20 cellular contexts compared by ENCODE assay signal in genomic region chr1:53591924-53592323, GRCh38.
A peak's percentile ranks its signal among the peaks of the same experiment; 100 is the strongest.
DNase-seq lines count a peak whose midpoint lies in the region; ATAC-seq and TF ChIP-seq lines count a peak whose summit lies in the region.
"Had no signal": no experiment of that assay in that cellular context is flagged by ENCODE, and none has a peak within 500 bp of the region (broad histone marks: within the 10 kb centered on the region; RNA-seq: fewer than 3 reads in every experiment).

No MANE protein-coding gene starts in this region.

- H3K9ac ChIP-seq in IMR-90 (ENCODE audit: low read depth, low read length) (no peak overlapping the region), endodermal cell (ENCODE audit: extremely low read depth, low read length, poor library complexity, severe bottlenecking) (no peak overlapping the region)
- H3K9ac ChIP-seq: GM23248 had no signal

- H3K56ac ChIP-seq in IMR-90 (ENCODE audit: extremely low read depth, insufficient read depth, low read length): no peak overlapping the region

- no peaks in the 10 kb centered on the region for H3K36me3 Mint-ChIP-seq in activated CD8-positive, alpha-beta memory T cell treated with anti-CD3 and anti-CD28 coated beads, Interleukin-2, amount 10 ng/mL, durations not matched to agents 7 days and 5 days
- no peaks in the 10 kb centered on the region for H3K36me3 Mint-ChIP-seq in endodermal cell (ENCODE audit: low read depth)

- POLR2A ChIA-PET in IMR-90 (lab: Charles Lee; ENCODE audit: unreplicated experiment): no interaction called here

- H3K27ac Mint-ChIP-seq in activated CD8-positive, alpha-beta memory T cell treated with anti-CD3 and anti-CD28 coated beads, Interleukin-2, amount 10 ng/mL, durations not matched to agents 7 days and 5 days: no peak overlapping the region
- no peak overlapping the region for H3K27ac Mint-ChIP-seq in endodermal cell
- H3K27ac Mint-ChIP-seq: B cell, HFFc6 had no signal

- no peak overlapping the region for H3K4me2 ChIP-seq in IMR-90 (ENCODE audit: low read depth, low read length)

- H3K27ac ChIP-seq in IMR-90 (ENCODE audit: insufficient read depth, low read length): no peak overlapping the region
- H3K27ac ChIP-seq in endodermal cell (ENCODE audit: low read depth, low read length): no peak overlapping the region
- H3K27ac ChIP-seq in sigmoid colon: no peak overlapping the region
- H3K27ac ChIP-seq: 22Rv1, GM23248 had no signal

- no peak overlapping the region for H3K4ac ChIP-seq in IMR-90 (ENCODE audit: low read depth, low read length)

- H3K9me3 ChIP-seq in IMR-90 (ENCODE audit: control insufficient read depth, insufficient read depth, low read length) (no peaks in the 10 kb centered on the region), endodermal cell (ENCODE audit: control insufficient read depth, low read length) (no peaks in the 10 kb centered on the region), sigmoid colon (no peaks in the 10 kb centered on the region)
- H3K9me3 ChIP-seq: HAP-1 had no signal

- no peak overlapping the region for H2BK20ac ChIP-seq in IMR-90 (ENCODE audit: low read depth, low read length)

- H3K4me3 Mint-ChIP-seq in activated CD8-positive, alpha-beta memory T cell treated with anti-CD3 and anti-CD28 coated beads, Interleukin-2, amount 10 ng/mL, durations not matched to agents 7 days and 5 days: no peak overlapping the region
- H3K4me3 Mint-ChIP-seq in endodermal cell: no peak overlapping the region
- H3K4me3 Mint-ChIP-seq: B cell, HFFc6 had no signal

- intact Hi-C loops in IMR-90 (cut with micrococcal nuclease): no loop called here
- intact Hi-C loops in sigmoid colon (cut with DNase I): no loop called here

- no peak for TF ChIP-seq EP300 in sigmoid colon (IDR thresholded peaks at IDR 0.05)

- peaks cover 9% of the 10 kb centered on the region; the same call in 1 of the 2 replicates for H3K36me3 ChIP-seq in IMR-90 (ENCODE audit: control insufficient read depth, insufficient read depth, low read length)
- H3K36me3 ChIP-seq in endodermal cell (ENCODE audit: control insufficient read depth, insufficient read depth, low read length): no peaks in the 10 kb centered on the region
- no peaks in the 10 kb centered on the region for H3K36me3 ChIP-seq in sigmoid colon
- H3K36me3 ChIP-seq: HAP-1 had no signal

- H3K79me1 ChIP-seq in IMR-90 (ENCODE audit: low read depth in 1 of 2, low read length in 2 of 2): no peaks in the 10 kb centered on the region

- H4K91ac ChIP-seq in IMR-90 (ENCODE audit: insufficient read depth, low read depth, low read length): no peak overlapping the region

- H3K27me3 Mint-ChIP-seq in activated CD8-positive, alpha-beta memory T cell treated with anti-CD3 and anti-CD28 coated beads, Interleukin-2, amount 10 ng/mL, durations not matched to agents 7 days and 5 days: no peaks in the 10 kb centered on the region
- H3K27me3 Mint-ChIP-seq in endodermal cell (ENCODE audit: insufficient read depth): no peaks in the 10 kb centered on the region
- H3K27me3 Mint-ChIP-seq: B cell had no signal

- H3K4me1 ChIP-seq in IMR-90 (ENCODE audit: control insufficient read depth, insufficient read depth, low read length) (peaks cover 5% of the 10 kb centered on the region; the same call in 1 of the 2 replicates), endodermal cell (ENCODE audit: control insufficient read depth, insufficient read depth, low read length) (no peaks in the 10 kb centered on the region), sigmoid colon (peaks cover 0 to 5% (median 0%) of the 10 kb centered on the region in 4 donors)

- H2BK120ac ChIP-seq in IMR-90 (ENCODE audit: low read depth, low read length): no peak overlapping the region

- peak; percentile 0 for DNase-seq in activated CD8-positive, alpha-beta memory T cell treated with anti-CD3 and anti-CD28 coated beads, Interleukin-2, amount 50 U/mL, for 4 hours
- DNase-seq in activated CD8-positive, alpha-beta memory T cell treated with anti-CD3 and anti-CD28 coated beads, Interleukin-2, amount 10 ng/mL, durations not matched to agents 7 days and 5 days: no peak
- DNase-seq in IMR-90: no peak
- DNase-seq in endodermal cell: peak; percentile 46
- peak; percentile 48 for DNase-seq in sigmoid colon
- no peak for DNase-seq in hepatic stellate cell (ENCODE audit: low spot score)
- DNase-seq in DMS53 treated with DMSO at 0.1 percent for 48 hours (lab: John Stamatoyannopoulos, UW; ENCODE audit: unreplicated experiment): no peak
- no peak for DNase-seq in DMS 273 (lab: John Stamatoyannopoulos, UW; ENCODE audit: unreplicated experiment)
- DNase-seq: DMS153, GM23248, NCI-H1092, NCI-H1417 treated with DMSO at 0.1 percent for 48 hours, NCI-H1694 treated with DMSO at 0.1 percent for 48 hours, NCI-H2081, NCI-H2171, SHP77 had no signal

- no CpG with 5 or more reads among the region's 4 CpGs for WGBS in IMR-90 (ENCODE audit: extremely low coverage in 2 of 2, insufficient read length in 1 of 2), 2 experiments
- 93 to 100% methylated on average over 2 to 4 of the region's 4 CpGs for WGBS in endodermal cell (ENCODE audit: insufficient coverage in 1 of 2, insufficient read length in 1 of 2), 2 experiments
- WGBS in sigmoid colon, 2 donors: 91 to 92% methylated on average over 4 of the region's 4 CpGs

- ATAC-seq in activated CD8-positive, alpha-beta memory T cell treated with anti-CD3 and anti-CD28 coated beads, Interleukin-2, amount 10 ng/mL, durations not matched to agents 7 days and 5 days: no peak
- no peak for ATAC-seq in IMR-90 (ENCODE audit: low read depth)

- H4K20me1 ChIP-seq in IMR-90 (ENCODE audit: insufficient read depth, low read length): peaks cover 9% of the 10 kb centered on the region

- TF ChIP-seq RAD21 in IMR-90 (IDR thresholded peaks at IDR 0.05; ENCODE audit: low read length): no peak

- no peak for TF ChIP-seq POLR2A in IMR-90 (IDR thresholded peaks at IDR 0.05; ENCODE audit: low read depth, low read length)
- TF ChIP-seq POLR2A in sigmoid colon (IDR thresholded peaks at IDR 0.05): no peak

- H2AK5ac ChIP-seq in IMR-90 (ENCODE audit: low read depth, low read length): no peak overlapping the region

- no TSS peak for BruUV-seq in IMR-90 (replicated peaks; lab: Mats Ljungman, UMichigan)

- TF ChIP-seq CTCF in IMR-90 (conservative IDR thresholded peaks at IDR 0.05; ENCODE audit: low read depth, low read length): no peak
- TF ChIP-seq CTCF in endodermal cell (conservative IDR thresholded peaks at IDR 0.05): no peak
- TF ChIP-seq CTCF in sigmoid colon (IDR thresholded peaks at IDR 0.05): no peak

- no peak overlapping the region for H3K18ac ChIP-seq in IMR-90 (ENCODE audit: low read depth, low read length)

- H3K9me1 ChIP-seq in IMR-90 (ENCODE audit: insufficient read depth, low read length): 0 out of 2 replicates have a peak, but pooled peaks cover 4% of the 10 kb centered on the region

- in situ Hi-C loops in IMR-90 (cut with MboI; ENCODE audit: low sequenced_read_pairs): no loop called here

- CTCF ChIA-PET in activated CD8-positive, alpha-beta memory T cell treated with anti-CD3 and anti-CD28 coated beads, Interleukin-2, amount 10 ng/mL, durations not matched to agents 7 days and 5 days (lab: Charles Lee): no interaction called here
- CTCF ChIA-PET in IMR-90 (lab: Yijun Ruan, JAX): interaction anchor here (1.0 kb wide), 1 partner anchor 12 kb away, joined by 3 read pairs; no protein-coding TSS in a partner anchor

- H3K27me3 ChIP-seq in IMR-90 (ENCODE audit: control insufficient read depth, insufficient read depth, low read length) (no peaks in the 10 kb centered on the region; the same call in 1 of the 2 replicates), endodermal cell (ENCODE audit: control insufficient read depth, insufficient read depth, low read length, poor library complexity, severe bottlenecking) (no peaks in the 10 kb centered on the region), sigmoid colon (peaks cover 0 to 6% (median 5%) of the 10 kb centered on the region in 3 donors)

- dilution Hi-C loops in IMR-90 (cut with HindIII; ENCODE audit: low sequenced_read_pairs, unreplicated experiment): no loop called here

- H2AFZ ChIP-seq in IMR-90 (replicated peaks; ENCODE audit: low read length, poor library complexity): peak overlapping the region; percentile 21
- H2AFZ ChIP-seq: GM23248 had no signal

- H3K4me3 ChIP-seq in IMR-90 (ENCODE audit: insufficient read depth, low read depth, low read length) (no peak overlapping the region), endodermal cell (ENCODE audit: low read length) (no peak overlapping the region), sigmoid colon (no peak overlapping the region)
- H3K4me3 ChIP-seq: GM23248, HAP-1 had no signal

- H3K14ac ChIP-seq in IMR-90 (replicated peaks; ENCODE audit: low read depth, low read length): no peak overlapping the region

- H4K5ac ChIP-seq in IMR-90 (ENCODE audit: low read depth, low read length): no peak overlapping the region

- H4K8ac ChIP-seq in IMR-90 (ENCODE audit: low read depth in 2 of 2, low read length in 2 of 2): no peak overlapping the region

- H3K23ac ChIP-seq in IMR-90 (ENCODE audit: low read depth, low read length): no peak overlapping the region

- H3K9me3 Mint-ChIP-seq in activated CD8-positive, alpha-beta memory T cell treated with anti-CD3 and anti-CD28 coated beads, Interleukin-2, amount 10 ng/mL, durations not matched to agents 7 days and 5 days (ENCODE audit: low read depth): no peaks in the 10 kb centered on the region
- H3K9me3 Mint-ChIP-seq in endodermal cell: no peaks in the 10 kb centered on the region
- H3K9me3 Mint-ChIP-seq: HFFc6 had no signal

- H2BK15ac ChIP-seq in IMR-90 (ENCODE audit: low read depth, low read length): no peak overlapping the region

- no peak overlapping the region for H2AK9ac ChIP-seq in IMR-90 (replicated peaks; ENCODE audit: low read depth, low read length, poor library complexity)

- H3K4me1 Mint-ChIP-seq in activated CD8-positive, alpha-beta memory T cell treated with anti-CD3 and anti-CD28 coated beads, Interleukin-2, amount 10 ng/mL, durations not matched to agents 7 days and 5 days: no peaks in the 10 kb centered on the region
- H3K4me1 Mint-ChIP-seq in endodermal cell: peaks cover 5% of the 10 kb centered on the region
- H3K4me1 Mint-ChIP-seq: B cell had no signal

- no peak overlapping the region for H2BK5ac ChIP-seq in IMR-90 (ENCODE audit: low read depth, low read length, poor library complexity, severe bottlenecking)

TF ChIP-seq in IMR-90, 13 proteins besides CTCF, POLR2A, EP300 and RAD21 (continues in another document):
- TF ChIP-seq, protein P1, sequence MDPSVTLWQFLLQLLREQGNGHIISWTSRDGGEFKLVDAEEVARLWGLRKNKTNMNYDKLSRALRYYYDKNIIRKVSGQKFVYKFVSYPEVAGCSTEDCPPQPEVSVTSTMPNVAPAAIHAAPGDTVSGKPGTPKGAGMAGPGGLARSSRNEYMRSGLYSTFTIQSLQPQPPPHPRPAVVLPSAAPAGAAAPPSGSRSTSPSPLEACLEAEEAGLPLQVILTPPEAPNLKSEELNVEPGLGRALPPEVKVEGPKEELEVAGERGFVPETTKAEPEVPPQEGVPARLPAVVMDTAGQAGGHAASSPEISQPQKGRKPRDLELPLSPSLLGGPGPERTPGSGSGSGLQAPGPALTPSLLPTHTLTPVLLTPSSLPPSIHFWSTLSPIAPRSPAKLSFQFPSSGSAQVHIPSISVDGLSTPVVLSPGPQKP (IDR thresholded peaks at IDR 0.05; ENCODE audit: borderline replicate concordance, low read depth, low read length): no peak
- TF ChIP-seq FOS (IDR thresholded peaks at IDR 0.05; ENCODE audit: low read depth, low read length): no peak
- TF ChIP-seq CEBPB (IDR thresholded peaks at IDR 0.05; ENCODE audit: low read depth, low read length): no peak
- TF ChIP-seq MAFK (IDR thresholded peaks at IDR 0.05; ENCODE audit: low read depth, low read length): no peak

Comparison
In these comparisons a context has a peak if more than half of its experiments do, and no peak if none do; other contexts are left out.
1. DNase-seq: peak in activated CD8-positive, alpha-beta memory T cell treated with anti-CD3 and anti-CD28 coated beads, Interleukin-2, amount 50 U/mL, for 4 hours (single experiment), endodermal cell (single experiment) and sigmoid colon (single experiment); none in activated CD8-positive, alpha-beta memory T cell treated with anti-CD3 and anti-CD28 coated beads, Interleukin-2, amount 10 ng/mL, durations not matched to agents 7 days and 5 days (single experiment), IMR-90 (single experiment), hepatic stellate cell (single experiment), DMS53 treated with DMSO at 0.1 percent for 48 hours (single experiment) and DMS 273 (single experiment).